8 cellular contexts compared by ENCODE assay signal in genomic region chr14:88386395-88386794, GRCh38. TPM values are rescaled to one million over a fixed set of nuclear protein-coding genes. Genes with fewer than 3 reads are reported as not detected.
DNase-seq lines count a peak whose midpoint lies in the region; ATAC-seq and TF ChIP-seq lines count a peak whose summit lies in the region.

No MANE protein-coding gene starts in this region.

- TF ChIP-seq CTCF in GM23338 (conservative IDR thresholded peaks at IDR 0.05; ENCODE audit: low read depth in 2 of 2) (no peak), SU-DHL-6 (IDR thresholded peaks at IDR 0.05; ENCODE audit: insufficient read depth, low read length, poor library complexity, severe bottlenecking) (no peak), fibroblast of the aortic adventitia (IDR thresholded peaks at IDR 0.05; ENCODE audit: insufficient read depth, low read length) (no peak)

- H2AFZ ChIP-seq in GM23338 (peak overlapping the region; percentile 89), SU-DHL-6 (ENCODE audit: low read depth, low read length, severe bottlenecking) (peak overlapping the region; percentile 82)

- DNase-seq in GM23338 (ENCODE audit: low spot score) (no peak), fibroblast of the aortic adventitia (ENCODE audit: low read depth) (no peak), RKO (ENCODE audit: low spot score) (no peak)
- no peak for DNase-seq in effector CD8-positive, alpha-beta T cell (lab: John Stamatoyannopoulos, UW)

- no peaks in the 10 kb centered on the region for H3K36me3 Mint-ChIP-seq in GM23338 (ENCODE audit: low read depth)

- peaks cover 8% of the 10 kb centered on the region for H3K4me1 ChIP-seq in GM23338 (ENCODE audit: insufficient read depth)
- H3K4me1 ChIP-seq in skeletal muscle satellite cell (ENCODE audit: control insufficient read depth, insufficient read depth, low read length) = peaks cover 6% of the 10 kb centered on the region

- no peak for ATAC-seq in GM23338
- no peak for ATAC-seq in GM21381 (IDR thresholded peaks at IDR 0.05; ENCODE audit: unreplicated experiment)
- ATAC-seq in HG02973 (IDR thresholded peaks at IDR 0.05; ENCODE audit: unreplicated experiment) = no peak

- H3K4me3 Mint-ChIP-seq in GM23338 = peak overlapping the region; percentile 94

- no peak overlapping the region for H3K27ac Mint-ChIP-seq in GM23338

- H3K4me2 ChIP-seq in GM23338 (peak overlapping the region; percentile 95), SU-DHL-6 (ENCODE audit: low read depth, low read length, poor library complexity, severe bottlenecking) (peak overlapping the region; percentile 88), skeletal muscle satellite cell (ENCODE audit: low read length) (peak overlapping the region; percentile 96)

- H3K36me3 ChIP-seq in GM23338 (ENCODE audit: insufficient read depth) (no peaks in the 10 kb centered on the region), SU-DHL-6 (ENCODE audit: low read length) (no peaks in the 10 kb centered on the region), skeletal muscle satellite cell (ENCODE audit: insufficient read depth, low read length) (no peaks in the 10 kb centered on the region)

- H3K4me1 Mint-ChIP-seq in GM23338 = peaks cover 5% of the 10 kb centered on the region; the same call in 1 of the 3 replicates

- H3K27me3 ChIP-seq in GM23338 (ENCODE audit: insufficient read depth) = no peaks in the 10 kb centered on the region
- no peaks in the 10 kb centered on the region for H3K27me3 ChIP-seq in SU-DHL-6 (ENCODE audit: low read length)
- no peaks in the 10 kb centered on the region for H3K27me3 ChIP-seq in skeletal muscle satellite cell (ENCODE audit: control insufficient read depth, insufficient read depth, low read length)

- no peaks in the 10 kb centered on the region for H3K9me3 ChIP-seq in SU-DHL-6 (ENCODE audit: insufficient read depth, low read length)
- no peaks in the 10 kb centered on the region for H3K9me3 ChIP-seq in skeletal muscle satellite cell (replicated peaks; ENCODE audit: low read length)

- peak overlapping the region; percentile 93 for H3K4me3 ChIP-seq in GM23338
- peak overlapping the region; percentile 86 for H3K4me3 ChIP-seq in SU-DHL-6 (ENCODE audit: insufficient read depth, low read length, poor library complexity, severe bottlenecking)
- peak overlapping the region; percentile 99 for H3K4me3 ChIP-seq in fibroblast of the aortic adventitia (ENCODE audit: low read depth, low read length)
- H3K4me3 ChIP-seq in skeletal muscle satellite cell (ENCODE audit: low read length) = peak overlapping the region; percentile 85

- no peak overlapping the region for H3K27ac ChIP-seq in GM23338 (ENCODE audit: low read depth)
- H3K27ac ChIP-seq in SU-DHL-6 (ENCODE audit: low read depth, low read length) = no peak overlapping the region

- no peaks in the 10 kb centered on the region for H3K9me2 ChIP-seq in GM23338 (ENCODE audit: insufficient read depth)
- H3K9me2 ChIP-seq in SU-DHL-6 (replicated peaks; ENCODE audit: insufficient read depth, low read length) = no peaks in the 10 kb centered on the region

- H3K79me2 ChIP-seq in GM23338 (replicated peaks; ENCODE audit: insufficient read depth) = 0 out of 2 replicates have a peak, but pooled peaks cover 10% of the 10 kb centered on the region
- H3K79me2 ChIP-seq in SU-DHL-6 (ENCODE audit: insufficient read depth, low read length) = no peaks in the 10 kb centered on the region

- H3F3A ChIP-seq in GM23338 (replicated peaks; ENCODE audit: low read depth) (no peaks in the 10 kb centered on the region), SU-DHL-6 (ENCODE audit: insufficient read depth) (no peaks in the 10 kb centered on the region)

- no peaks in the 10 kb centered on the region for H4K20me1 ChIP-seq in GM23338 (replicated peaks; ENCODE audit: insufficient read depth)
- no peaks in the 10 kb centered on the region for H4K20me1 ChIP-seq in SU-DHL-6 (ENCODE audit: low read depth, low read length)

- H3K9ac ChIP-seq in SU-DHL-6 (ENCODE audit: low read length) (peak overlapping the region; percentile 77), skeletal muscle satellite cell (ENCODE audit: low read depth, low read length) (peak overlapping the region; percentile 82)

- H3K9me3 Mint-ChIP-seq in GM23338 = no peaks in the 10 kb centered on the region

- H3K27me3 Mint-ChIP-seq in GM23338 (ENCODE audit: insufficient read depth, low read depth, poor library complexity) = peaks cover 12% of the 10 kb centered on the region

TF ChIP-seq in GM23338, 12 proteins besides CTCF, POLR2A, EP300 and RAD21 (continues in another document):
- TF ChIP-seq EZH2phosphoT487 (IDR thresholded peaks at IDR 0.05; ENCODE audit: unreplicated experiment) (no peak), CREB1 (CRISPR knock-in tag; IDR thresholded peaks at IDR 0.05; ENCODE audit: low read depth) (no peak), ZNF462 (CRISPR knock-in tag; IDR thresholded peaks at IDR 0.05) (no peak)

RNA-seq across cellular contexts. Expression of gene SPATA7, which starts 0.9 kb away (rescaled TPM):
- total RNA-seq in GM23338 (2014; rRNA removed; shearing (Covaris generic)) = 11.7 and 16.5 TPM in 2 replicates
- 15.2 and 17.8 TPM in 2 replicates for polyA plus RNA-seq in GM23338 (2016; fragmentation: Nextera tagmentation; extraction: Ambion mirVana)
- 14.5 and 20.0 TPM in 2 replicates for total RNA-seq in fibroblast of the aortic adventitia (ENCODE audit: low replicate concordance)
- total RNA-seq in skeletal muscle satellite cell (2012; rRNA removed) = 8.4 and 10.5 TPM in 2 replicates
